ENCODE assay signal across 26 cellular contexts in the genomic region with DNA sequence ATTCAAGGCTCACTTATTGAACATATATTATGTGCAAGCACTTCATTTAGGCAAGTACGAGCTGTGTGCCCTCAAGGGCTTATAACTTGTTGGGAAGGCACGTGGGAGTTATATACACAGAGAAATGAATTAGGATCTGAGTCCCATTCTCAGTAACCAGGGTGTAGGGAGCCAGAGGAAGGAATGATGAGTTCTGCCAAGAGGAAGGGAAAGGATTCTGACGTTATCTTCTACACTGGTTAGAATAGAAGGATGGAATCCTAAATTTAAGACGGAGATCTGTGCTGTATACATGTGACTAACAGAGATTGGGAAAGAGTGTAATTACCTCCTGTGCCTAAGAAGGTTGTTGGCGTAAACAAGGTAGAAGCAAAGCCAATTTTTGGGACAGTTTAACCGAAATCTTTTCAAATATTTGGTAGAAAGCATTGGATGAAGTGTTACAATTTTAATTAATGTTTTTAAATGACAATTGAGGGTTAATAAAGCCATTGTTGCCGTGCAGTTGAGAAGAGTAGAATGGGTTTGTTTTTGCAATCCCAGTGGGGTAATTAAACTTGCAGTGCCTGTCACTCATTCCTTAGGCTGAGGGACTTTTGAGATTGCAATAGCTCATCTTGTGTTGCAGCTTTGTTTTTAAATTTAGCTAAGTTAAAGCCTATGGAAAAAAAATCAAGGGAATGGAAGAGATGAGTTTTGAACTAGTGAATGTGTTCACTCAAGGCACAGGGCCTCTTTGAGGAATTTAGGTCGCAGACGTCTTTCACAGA.
A peak's percentile ranks its signal among the peaks of the same experiment; 100 is the strongest.
DNase-seq lines count a peak whose midpoint lies in the region; ATAC-seq and TF ChIP-seq lines count a peak whose summit lies in the region.
"Had no signal": no experiment of that assay in that cellular context is flagged by ENCODE, and none has a peak within 500 bp of the region (broad histone marks: within the 10 kb centered on the region; RNA-seq: fewer than 3 reads in every experiment).

No MANE protein-coding gene starts in this region.

- CTCF ChIA-PET in CD8-positive, alpha-beta memory T cell (lab: Charles Lee): no interaction called here

- H3K9me3 ChIP-seq in right atrium auricular region: no peaks in the 10 kb centered on the region
- H3K9me3 ChIP-seq in esophagus muscularis mucosa: no peaks in the 10 kb centered on the region
- no peaks in the 10 kb centered on the region for H3K9me3 ChIP-seq in upper lobe of left lung
- H3K9me3 ChIP-seq in CD8-positive, alpha-beta memory T cell (ENCODE audit: low read length): no peaks in the 10 kb centered on the region
- H3K9me3 ChIP-seq: BLaER1, testis had no signal

- TF ChIP-seq POLR2A in esophagus muscularis mucosa (IDR thresholded peaks at IDR 0.05; ENCODE audit: low read depth): no peak
- TF ChIP-seq POLR2A in upper lobe of left lung (IDR thresholded peaks at IDR 0.05): no peak

- H3K36me3 ChIP-seq in right atrium auricular region (no peaks in the 10 kb centered on the region), esophagus muscularis mucosa (no peaks in the 10 kb centered on the region), upper lobe of left lung (no peaks in the 10 kb centered on the region)
- no peaks in the 10 kb centered on the region for H3K36me3 ChIP-seq in CD8-positive, alpha-beta memory T cell (ENCODE audit: insufficient read depth, low read length)
- H3K36me3 ChIP-seq: BLaER1, WERI-Rb-1 had no signal

- H3K9me3 Mint-ChIP-seq in CD8-positive, alpha-beta memory T cell: no peaks in the 10 kb centered on the region
- H3K9me3 Mint-ChIP-seq: stimulated activated effector memory CD8-positive, alpha-beta T cell treated with anti-CD3 and anti-CD28 coated beads, Interleukin-12 subunit alpha, Interleukin-12 subunit beta, amount 100 ng/mL, for 72 hours had no signal

- TF ChIP-seq CTCF in right atrium auricular region (IDR thresholded peaks at IDR 0.05) (no peak), esophagus muscularis mucosa (IDR thresholded peaks at IDR 0.05) (no peak), upper lobe of left lung (IDR thresholded peaks at IDR 0.05) (no peak), GM20000 (IDR thresholded peaks at IDR 0.05; ENCODE audit: extremely low read depth, missing control alignments) (no peak)

- H3K27ac ChIP-seq in right atrium auricular region (peak overlapping the region in 1 of 2 donors; percentile 60), esophagus muscularis mucosa (replicated peaks in 1 of 4) (peak overlapping the region; percentile 16 to 48 (median 34)), upper lobe of left lung (no peak overlapping the region)
- no peak overlapping the region for H3K27ac ChIP-seq in CD8-positive, alpha-beta memory T cell (ENCODE audit: low read depth, low read length)
- H3K27ac ChIP-seq: BLaER1, SK-N-MC, WERI-Rb-1 had no signal

- DNase-seq in Right ventricle myocardium inferior (ENCODE audit: missing footprints): no peak
- DNase-seq in right atrium auricular region (ENCODE audit: low spot score): no peak
- DNase-seq in esophagus muscularis mucosa (ENCODE audit: extremely low spot score): no peak
- peak; percentile 24 for DNase-seq in iris pigment epithelial cell (ENCODE audit: low read depth)
- no peak for DNase-seq in upper lobe of left lung
- no peak for DNase-seq in KBM-7
- no peak for DNase-seq in CD8-positive, alpha-beta memory T cell
- DNase-seq in GM20000 (ENCODE audit: low spot score): no peak
- DNase-seq: activated CD4-positive, alpha-beta T cell treated with anti-CD3 and anti-CD28 coated beads, Interleukin-2, amount 50 U/mL, for 4 hours; activated gamma-delta T cell; anterior cingulate cortex; Calu3; cerebellar nuclear complex; effector CD4-positive, alpha-beta T cell; EL; erythroblast; head of caudate nucleus; KG1; NCI-H187 treated with DMSO at 0.1 percent for 48 hours; NCI-H446; testis; WERI-Rb-1 had no signal

- no peak overlapping the region for H3K27ac Mint-ChIP-seq in CD8-positive, alpha-beta memory T cell
- H3K27ac Mint-ChIP-seq: stimulated activated effector memory CD8-positive, alpha-beta T cell treated with anti-CD3 and anti-CD28 coated beads, Interleukin-12 subunit alpha, Interleukin-12 subunit beta, amount 100 ng/mL, for 72 hours had no signal

- ATAC-seq in Right ventricle myocardium inferior (peak; percentile 72), upper lobe of left lung (ENCODE audit: low FRiP score in 2 of 2) (peak; percentile 15 to 67)
- ATAC-seq: stimulated activated effector memory CD8-positive, alpha-beta T cell treated with anti-CD3 and anti-CD28 coated beads, Interleukin-12 subunit alpha, Interleukin-12 subunit beta, amount 100 ng/mL, for 72 hours had no signal

- peaks cover 0 to 57% of the 10 kb centered on the region in 2 donors for H3K4me1 ChIP-seq in right atrium auricular region
- peaks cover 39 to 84% (median 81%) of the 10 kb centered on the region in 4 donors for H3K4me1 ChIP-seq in esophagus muscularis mucosa
- peaks cover 2 to 17% (median 16%) of the 10 kb centered on the region in 4 donors for H3K4me1 ChIP-seq in upper lobe of left lung
- H3K4me1 ChIP-seq in CD8-positive, alpha-beta memory T cell (ENCODE audit: insufficient read depth, low read length): peaks cover 8% of the 10 kb centered on the region
- H3K4me1 ChIP-seq: testis had no signal

- H3K4me3 ChIP-seq in right atrium auricular region (no peak overlapping the region), esophagus muscularis mucosa (no peak overlapping the region), upper lobe of left lung (no peak overlapping the region)
- no peak overlapping the region for H3K4me3 ChIP-seq in CD8-positive, alpha-beta memory T cell (ENCODE audit: low read length)
- H3K4me3 ChIP-seq: BLaER1, lung, SK-N-MC, testis had no signal

- no peak for TF ChIP-seq EP300 in esophagus muscularis mucosa (IDR thresholded peaks at IDR 0.05)
- no peak for TF ChIP-seq EP300 in upper lobe of left lung (IDR thresholded peaks at IDR 0.05)

- POLR2A ChIA-PET in CD8-positive, alpha-beta memory T cell (lab: Charles Lee): no interaction called here

- intact Hi-C loops in Right ventricle myocardium inferior (cut with DNase I) (loop anchor here (5.0 kb wide), 1 partner anchor 38 kb away; no protein-coding TSS in a partner anchor), esophagus muscularis mucosa (cut with DNase I) (loop anchor here (10.0 kb wide), 1 partner anchor 205 kb away; no protein-coding TSS in a partner anchor)

- in situ Hi-C loops in KBM-7 (cut with MboI; ENCODE audit: low pct_unique_long_range_greater_than_20kb, low sequenced_read_pairs): no loop called here

- peaks cover 13 to 17% (median 15%) of the 10 kb centered on the region in 3 donors for H3K4me1 Mint-ChIP-seq in CD8-positive, alpha-beta memory T cell

- 56% methylated on average over 9 of the region's 9 CpGs for whole genome bisulfite sequencing in esophagus muscularis mucosa
- WGBS in upper lobe of left lung, 2 donors: 73 to 77% methylated on average over 9 of the region's 9 CpGs

- peaks cover 0 to 2% of the 10 kb centered on the region in 2 donors for H3K27me3 Mint-ChIP-seq in CD8-positive, alpha-beta memory T cell

- H3K4me3 Mint-ChIP-seq in CD8-positive, alpha-beta memory T cell: no peak overlapping the region
- H3K4me3 Mint-ChIP-seq: stimulated activated effector memory CD8-positive, alpha-beta T cell treated with anti-CD3 and anti-CD28 coated beads, Interleukin-12 subunit alpha, Interleukin-12 subunit beta, amount 100 ng/mL, for 72 hours had no signal

- peaks cover 0 to 3% (median 0%) of the 10 kb centered on the region in 3 donors for H3K36me3 Mint-ChIP-seq in CD8-positive, alpha-beta memory T cell

- H3K27me3 ChIP-seq in right atrium auricular region (no peaks in the 10 kb centered on the region), esophagus muscularis mucosa (no peaks in the 10 kb centered on the region), upper lobe of left lung (no peaks in the 10 kb centered on the region)
- H3K27me3 ChIP-seq in CD8-positive, alpha-beta memory T cell (ENCODE audit: insufficient read depth, low read length, poor library complexity, severe bottlenecking): no peaks in the 10 kb centered on the region
- H3K27me3 ChIP-seq: BLaER1, testis had no signal

Comparison
In these comparisons a context has a peak if more than half of its experiments do, and no peak if none do; other contexts are left out.
1. H3K27ac ChIP-seq: peak in esophagus muscularis mucosa (4 of 4); none in upper lobe of left lung (0 of 4) and CD8-positive, alpha-beta memory T cell (single experiment).